Comparison of ENCODE assay signal across 2 cellular contexts in genomic region chr14:92596328-92596943, GRCh38.
TF ChIP-seq lines count a peak whose summit lies in the region.

No MANE protein-coding gene starts in this region.

TF ChIP-seq in IMR-90, 13 proteins besides CTCF, POLR2A, EP300 and RAD21:
- no peak for TF ChIP-seq BHLHE40 (IDR thresholded peaks at IDR 0.05; ENCODE audit: low read depth, low read length)

TF ChIP-seq in H1, 55 proteins besides CTCF, POLR2A, EP300 and RAD21:
- TF ChIP-seq KDM1A (IDR thresholded peaks at IDR 0.05; ENCODE audit: borderline replicate concordance, low read length) (no peak), TAF7 (optimal IDR thresholded peaks at IDR 0.05; ENCODE audit: borderline replicate concordance, low read depth, low read length) (no peak), E2F6 (IDR thresholded peaks at IDR 0.05) (no peak), PHF8 (conservative IDR thresholded peaks at IDR 0.05; ENCODE audit: low read depth, low read length) (no peak), RFX5 (IDR thresholded peaks at IDR 0.05; ENCODE audit: borderline replicate concordance, low read depth, low read length) (no peak), HDAC6 (IDR thresholded peaks at IDR 0.05; ENCODE audit: low read depth, low read length) (no peak), CBX5 (IDR thresholded peaks at IDR 0.05; ENCODE audit: low read depth, low read length) (no peak), ZNF274 (IDR thresholded peaks at IDR 0.05; ENCODE audit: borderline replicate concordance, extremely low read depth, low read length) (no peak)
